ENCODE assay signal across 8 cellular contexts in the genomic region with DNA sequence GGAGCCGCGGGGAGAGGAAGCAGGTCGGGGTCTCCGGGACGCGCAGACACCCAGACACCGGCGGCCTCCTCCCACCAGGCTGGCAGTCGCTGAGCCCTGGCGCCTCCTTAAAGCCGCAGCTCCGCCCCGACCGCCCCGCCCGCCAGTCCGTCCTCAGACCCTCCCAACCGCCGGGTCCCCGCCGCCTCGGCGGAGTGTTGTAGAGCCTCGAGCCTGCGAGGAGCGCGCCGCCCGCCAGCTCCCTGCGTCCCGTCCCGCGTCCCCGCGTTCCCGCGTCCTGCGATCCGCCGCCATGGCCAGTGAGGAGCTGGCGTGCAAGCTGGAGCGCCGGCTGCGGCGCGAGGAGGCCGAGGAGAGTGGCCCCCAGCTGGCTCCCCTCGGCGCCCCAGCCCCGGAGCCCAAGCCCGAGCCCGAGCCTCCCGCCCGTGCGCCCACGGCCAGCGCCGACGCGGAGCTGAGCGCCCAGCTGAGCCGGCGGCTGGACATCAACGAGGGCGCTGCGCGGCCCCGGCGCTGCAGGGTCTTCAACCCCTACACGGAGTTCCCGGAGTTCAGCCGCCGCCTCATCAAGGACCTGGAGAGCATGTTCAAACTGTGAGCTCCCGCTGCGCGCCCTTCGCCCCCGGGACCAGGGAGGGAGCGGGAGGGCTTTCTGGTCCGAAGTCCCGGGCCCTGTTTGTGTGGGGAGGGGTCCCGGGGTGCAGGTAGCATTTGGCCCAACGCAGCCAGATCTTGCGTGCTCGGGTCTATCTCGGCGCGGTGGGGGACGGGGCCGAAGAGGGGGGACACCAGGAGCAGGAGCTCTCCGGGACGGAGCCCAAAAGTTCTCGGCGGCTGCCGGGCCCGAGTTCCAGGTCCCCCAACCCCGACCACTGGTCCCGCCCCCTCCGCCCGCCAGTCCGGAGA. TPM values are rescaled to one million over a fixed set of nuclear protein-coding genes. Genes with fewer than 3 reads are reported as not detected.
DNase-seq lines count a peak whose midpoint lies in the region; ATAC-seq and TF ChIP-seq lines count a peak whose summit lies in the region.

A gene with protein sequence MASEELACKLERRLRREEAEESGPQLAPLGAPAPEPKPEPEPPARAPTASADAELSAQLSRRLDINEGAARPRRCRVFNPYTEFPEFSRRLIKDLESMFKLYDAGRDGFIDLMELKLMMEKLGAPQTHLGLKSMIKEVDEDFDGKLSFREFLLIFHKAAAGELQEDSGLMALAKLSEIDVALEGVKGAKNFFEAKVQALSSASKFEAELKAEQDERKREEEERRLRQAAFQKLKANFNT (plus strand): TSS at position 192 of the 906 bp plus-strand sequence. CDS start 101 bp downstream, at position 293.

- H3K79me1 ChIP-seq in neuronal stem cell (ENCODE audit: low read depth, low read length) = no peaks in the 10 kb centered on the region

- H4K91ac ChIP-seq in neuronal stem cell (ENCODE audit: low read depth, low read length, poor library complexity) = no peak within 1 kb of the TSS

- H3K27me3 ChIP-seq in H7 (ENCODE audit: control insufficient read depth, insufficient read depth, low read length) (peaks cover 41% of the 10 kb centered on the region), neuronal stem cell (ENCODE audit: control insufficient read depth in 3 of 3, insufficient read depth in 3 of 3, low read depth in 1 of 3, low read length in 3 of 3) (peaks cover 2 to 60% (median 35%) of the 10 kb centered on the region in 3 experiments)

- peak within 1 kb of the TSS; percentile 96 for H2BK15ac ChIP-seq in neuronal stem cell (ENCODE audit: low read length)

- H3K14ac ChIP-seq in neuronal stem cell (ENCODE audit: low read length) = peak within 1 kb of the TSS; percentile 64

- H3K9ac ChIP-seq in neuronal stem cell (ENCODE audit: low read depth, low read length, poor library complexity) = peak within 1 kb of the TSS; percentile 83

- DNase-seq in A172 (ENCODE audit: low spot score) = peak; percentile 42
- peak; percentile 95 for DNase-seq in H7
- peak; percentile 23 for DNase-seq in RPMI8226
- peak in 1 of 2 donors; percentile 58 for DNase-seq in activated naive CD4-positive, alpha-beta T cell treated with anti-CD3 and anti-CD28 coated beads, Interleukin-2, amount 50 U/mL, for 72 hours (ENCODE audit: low spot score in 2 of 2)
- DNase-seq in glutamatergic neuron = peak; percentile 84
- DNase-seq in neuronal stem cell (ENCODE audit: low spot score) = peak; percentile 80
- peak; percentile 71 for DNase-seq in superior temporal gyrus (ENCODE audit: extremely low spot score)

- peak within 1 kb of the TSS; percentile 98 for H3K18ac ChIP-seq in neuronal stem cell (ENCODE audit: low read length)

- no peak within 1 kb of the TSS for H2BK12ac ChIP-seq in neuronal stem cell (ENCODE audit: low read length)

- H2AK5ac ChIP-seq in neuronal stem cell (ENCODE audit: low read depth, low read length) = peak within 1 kb of the TSS; percentile 66

- H3K4me3 Mint-ChIP-seq in glutamatergic neuron (ENCODE audit: unreplicated experiment) = peak within 1 kb of the TSS; percentile 38

- H3K36me3 ChIP-seq in H7 (replicated peaks; ENCODE audit: control insufficient read depth, insufficient read depth, low read length) (no peaks in the 10 kb centered on the region), neuronal stem cell (replicated peaks in 1 of 2; ENCODE audit: control insufficient read depth in 2 of 2, insufficient read depth in 2 of 2, low read length in 2 of 2) (no peaks in the 10 kb centered on the region)

- H3K4me1 ChIP-seq in neuronal stem cell (ENCODE audit: control insufficient read depth in 2 of 2, insufficient read depth in 1 of 2, low read depth in 1 of 2, low read length in 2 of 2) = peaks cover 6 to 10% of the 10 kb centered on the region in 2 donors

- H3K23ac ChIP-seq in neuronal stem cell (ENCODE audit: low read depth, low read length, poor library complexity) = peak within 1 kb of the TSS; percentile 47

- peak within 1 kb of the TSS; percentile 63 for H3K4me3 ChIP-seq in H7 (ENCODE audit: insufficient read depth, low read depth, low read length)
- peak within 1 kb of the TSS; percentile 65 to 90 for H3K4me3 ChIP-seq in neuronal stem cell (ENCODE audit: low read length in 2 of 2)

- no peaks in the 10 kb centered on the region for H3K9me3 ChIP-seq in neuronal stem cell (replicated peaks in 1 of 2; ENCODE audit: control insufficient read depth in 2 of 2, insufficient read depth in 1 of 2, low read depth in 1 of 2, low read length in 2 of 2)

- peak; percentile 78 to 93 for ATAC-seq in activated naive CD4-positive, alpha-beta T cell treated with anti-CD3 and anti-CD28 coated beads, Interleukin-2, amount 50 U/mL, for 72 hours
- no peak for ATAC-seq in HG03097 (IDR thresholded peaks at IDR 0.05; ENCODE audit: low FRiP score, unreplicated experiment)

- no CpG with 5 or more reads among the region's 101 CpGs for WGBS in neuronal stem cell (ENCODE audit: extremely low coverage in 2 of 2, insufficient read length in 2 of 2, insufficient replicate concordance in 1 of 2), 2 donors

- H2AFZ ChIP-seq in neuronal stem cell (ENCODE audit: low read length) = peak within 1 kb of the TSS; percentile 98

- no peaks in the 10 kb centered on the region for H3K9me3 Mint-ChIP-seq in activated naive CD4-positive, alpha-beta T cell treated with anti-CD3 and anti-CD28 coated beads, Interleukin-2, amount 50 U/mL, for 72 hours
- no peaks in the 10 kb centered on the region for H3K9me3 Mint-ChIP-seq in glutamatergic neuron (ENCODE audit: unreplicated experiment)

- no peak within 1 kb of the TSS for H3K27ac Mint-ChIP-seq in activated naive CD4-positive, alpha-beta T cell treated with anti-CD3 and anti-CD28 coated beads, Interleukin-2, amount 50 U/mL, for 72 hours
- no peak within 1 kb of the TSS for H3K27ac Mint-ChIP-seq in glutamatergic neuron (ENCODE audit: unreplicated experiment)

- peaks cover 4 to 11% of the 10 kb centered on the region in 2 donors for H3K36me3 Mint-ChIP-seq in activated naive CD4-positive, alpha-beta T cell treated with anti-CD3 and anti-CD28 coated beads, Interleukin-2, amount 50 U/mL, for 72 hours
- no peaks in the 10 kb centered on the region for H3K36me3 Mint-ChIP-seq in glutamatergic neuron (ENCODE audit: unreplicated experiment)

- peaks cover 24% of the 10 kb centered on the region for H3K27me3 Mint-ChIP-seq in glutamatergic neuron (ENCODE audit: unreplicated experiment)

- TF ChIP-seq CTCF in glutamatergic neuron (IDR thresholded peaks at IDR 0.05; ENCODE audit: partially characterized antibody, unreplicated experiment) = no peak

- H3K4me1 Mint-ChIP-seq in glutamatergic neuron (ENCODE audit: low read depth, unreplicated experiment) = no peaks in the 10 kb centered on the region

- H2BK5ac ChIP-seq in neuronal stem cell (ENCODE audit: low read length) = peak within 1 kb of the TSS; percentile 68

- H3K4me2 ChIP-seq in neuronal stem cell (ENCODE audit: insufficient read depth, low read length, poor library complexity, severe bottlenecking) = peak within 1 kb of the TSS; percentile 98

- peak within 1 kb of the TSS; percentile 46 for H3K4ac ChIP-seq in neuronal stem cell (ENCODE audit: low read length)

- no peak within 1 kb of the TSS for H4K8ac ChIP-seq in neuronal stem cell (ENCODE audit: low read depth, low read length)

- H3K27ac ChIP-seq in neuronal stem cell (replicated peaks; ENCODE audit: low read length) = no peak within 1 kb of the TSS

- H2BK120ac ChIP-seq in neuronal stem cell (ENCODE audit: low read depth, low read length) = peak within 1 kb of the TSS; percentile 82

RNA-seq across cellular contexts. Expression of the gene that starts here (rescaled TPM):
- total RNA-seq in A172 (2014; rRNA removed; shearing (Covaris generic)) = 0.24 and 1.1 TPM in 2 replicates
- total RNA-seq in H7 (2014; rRNA removed; shearing (Covaris generic)) = 3.8 and 4.3 TPM in 2 replicates
- total RNA-seq in activated naive CD4-positive, alpha-beta T cell treated with anti-CD3 and anti-CD28 coated beads, Interleukin-2, amount 50 U/mL, for 72 hours = 1 to 10 TPM in 1 of 2 donors, under 1 TPM in 1; 0.29 to 2.4 TPM
- 0.71 TPM for total RNA-seq in glutamatergic neuron (ENCODE audit: unreplicated experiment)
- polyA plus RNA-seq in neuronal stem cell (2013, experiment 1 of 2) = 29.6 TPM
- 28.2 TPM for polyA plus RNA-seq in neuronal stem cell (2013, experiment 2 of 2)

Comparison
In these comparisons a context has a peak if more than half of its experiments do, and no peak if none do; other contexts are left out.
1. Peak in DNase-seq in glutamatergic neuron; RNA of the gene not detected or under 1 TPM.